8 cellular contexts compared by ENCODE assay signal in the genomic region with DNA sequence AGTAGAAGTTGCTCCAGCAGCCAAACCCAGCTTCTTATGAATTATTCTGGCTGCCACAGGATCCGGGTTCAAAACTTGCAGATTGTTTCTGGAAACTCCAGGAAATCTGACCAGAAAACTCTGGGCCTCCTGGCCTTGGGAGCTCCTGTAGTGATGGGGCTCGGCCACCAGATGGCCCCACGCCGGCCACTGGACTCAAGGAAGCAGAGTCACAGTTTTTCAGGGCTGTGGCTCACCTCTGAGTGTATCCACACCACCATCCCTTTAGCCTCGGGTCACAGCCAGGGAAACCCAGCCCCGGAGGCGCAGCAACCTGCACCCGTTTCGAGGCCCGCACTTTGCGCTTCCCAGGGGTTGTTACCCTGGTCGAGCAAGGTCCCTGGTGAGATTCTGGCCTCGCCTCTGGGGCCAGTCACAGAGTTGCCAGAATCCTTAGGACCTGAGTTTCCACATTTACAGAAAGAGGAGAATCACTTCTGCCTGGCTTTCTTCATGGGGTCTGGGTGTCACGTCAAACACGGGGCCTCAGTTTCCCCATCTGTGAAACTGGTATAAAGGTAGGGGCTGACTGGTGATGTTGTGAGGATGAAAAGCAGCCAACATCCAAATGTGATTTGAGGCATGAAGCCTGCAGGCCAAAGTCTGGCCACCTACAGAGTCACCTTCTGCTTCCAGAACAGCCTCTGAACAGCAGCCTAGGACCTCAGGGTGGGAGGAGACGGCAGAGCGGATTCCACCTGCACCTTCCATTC. TPM values are rescaled to one million over a fixed set of nuclear protein-coding genes. Genes with fewer than 3 reads are reported as not detected.
DNase-seq lines count a peak whose midpoint lies in the region; ATAC-seq and TF ChIP-seq lines count a peak whose summit lies in the region.

No MANE protein-coding gene starts in this region.

- H3K4me1 ChIP-seq in OCI-LY3 (ENCODE audit: low read length) (peaks cover 17% of the 10 kb centered on the region; the same call in 1 of the 2 replicates), osteoblast (ENCODE audit: insufficient read depth, low read length) (peaks cover 36% of the 10 kb centered on the region)

- H3K36me3 Mint-ChIP-seq in activated T-helper 1 cell treated with anti-CD3 and anti-CD28 coated beads, Interleukin-12 subunit alpha, Interleukin-12 subunit beta, Interleukin-2, Interleukin-4 antibody, amounts not matched to agents 30 ng/mL and 10 ng/mL and 1 ng/mL, durations not matched to agents 14 hours and 24 hours and 36 hours (ENCODE audit: low read depth), result no peaks in the 10 kb centered on the region

- H2AFZ ChIP-seq in OCI-LY3 (ENCODE audit: low read depth, low read length) (0 out of 2 replicates have a peak overlapping the region, but pooled peaks have one; percentile 36), osteoblast (ENCODE audit: low read length) (peak overlapping the region; percentile 52)

- H3K79me2 ChIP-seq in OCI-LY3 (ENCODE audit: low read length) (no peaks in the 10 kb centered on the region), osteoblast (ENCODE audit: insufficient read depth, low read length) (no peaks in the 10 kb centered on the region)

- H3K27ac Mint-ChIP-seq in activated T-helper 1 cell treated with anti-CD3 and anti-CD28 coated beads, Interleukin-12 subunit alpha, Interleukin-12 subunit beta, Interleukin-2, Interleukin-4 antibody, amounts not matched to agents 30 ng/mL and 10 ng/mL and 1 ng/mL, durations not matched to agents 14 hours and 24 hours and 36 hours, result no peak overlapping the region

- no peaks in the 10 kb centered on the region for H4K20me1 ChIP-seq in OCI-LY3 (ENCODE audit: insufficient read depth, low read length)
- H4K20me1 ChIP-seq in osteoblast (ENCODE audit: insufficient read depth, low read length), result no peaks in the 10 kb centered on the region

- DNase-seq in BJ (ENCODE audit: low read depth) (no peak), GM19240 (ENCODE audit: insufficient read length, low spot score) (peak; percentile 64), globus pallidus (ENCODE audit: low spot score) (peak; percentile 20), osteoblast (ENCODE audit: insufficient read length, low spot score, missing footprints) (peak; percentile 96)
- peak; percentile 31 for DNase-seq in activated T-helper 1 cell treated with anti-CD3 and anti-CD28 coated beads, Interleukin-12 subunit alpha, Interleukin-12 subunit beta, Interleukin-2, Interleukin-4 antibody, amounts not matched to agents 30 ng/mL and 10 ng/mL and 1 ng/mL, durations not matched to agents 14 hours and 24 hours and 36 hours (ENCODE audit: low spot score)

- no peaks in the 10 kb centered on the region for H3K9me3 Mint-ChIP-seq in activated T-helper 1 cell treated with anti-CD3 and anti-CD28 coated beads, Interleukin-12 subunit alpha, Interleukin-12 subunit beta, Interleukin-2, Interleukin-4 antibody, amounts not matched to agents 30 ng/mL and 10 ng/mL and 1 ng/mL, durations not matched to agents 14 hours and 24 hours and 36 hours

- ATAC-seq in GM19455 (IDR thresholded peaks at IDR 0.05; ENCODE audit: unreplicated experiment) (no peak), HG03045 (IDR thresholded peaks at IDR 0.05; ENCODE audit: unreplicated experiment) (no peak)

- no peak overlapping the region for H3K4me3 ChIP-seq in BJ (ENCODE audit: low read depth, low read length)
- no peak overlapping the region for H3K4me3 ChIP-seq in OCI-LY3 (ENCODE audit: low read length)
- H3K4me3 ChIP-seq in osteoblast (ENCODE audit: insufficient read depth, low read length), result no peak overlapping the region

- H3K27ac ChIP-seq in OCI-LY3 (ENCODE audit: low read length), result no peak overlapping the region
- no peak overlapping the region for H3K27ac ChIP-seq in osteoblast (ENCODE audit: low read depth, low read length)

- H3K9me3 ChIP-seq in OCI-LY3 (ENCODE audit: insufficient read depth, low read length) (no peaks in the 10 kb centered on the region), osteoblast (ENCODE audit: low read depth, low read length) (no peaks in the 10 kb centered on the region)

- CTCF ChIA-PET in BJ (lab: Yijun Ruan, JAX), result interaction anchor here (0.7 to 4.6 kb wide), 34 partner anchors 8 to 320 kb away, joined by 3 to 42 read pairs (median 4); a partner anchor contains a TSS

- POLR2A ChIA-PET in BJ (lab: Charles Lee), result no interaction called here

- no peaks in the 10 kb centered on the region for H3K4me1 Mint-ChIP-seq in activated T-helper 1 cell treated with anti-CD3 and anti-CD28 coated beads, Interleukin-12 subunit alpha, Interleukin-12 subunit beta, Interleukin-2, Interleukin-4 antibody, amounts not matched to agents 30 ng/mL and 10 ng/mL and 1 ng/mL, durations not matched to agents 14 hours and 24 hours and 36 hours (ENCODE audit: low read depth)

- H3K36me3 ChIP-seq in BJ (ENCODE audit: control insufficient read depth, insufficient read depth, low read length), result no peaks in the 10 kb centered on the region
- no peaks in the 10 kb centered on the region for H3K36me3 ChIP-seq in OCI-LY3 (replicated peaks; ENCODE audit: low read depth, low read length)
- no peaks in the 10 kb centered on the region for H3K36me3 ChIP-seq in osteoblast (ENCODE audit: insufficient read depth, low read length)

- no peak overlapping the region for H3K4me3 Mint-ChIP-seq in activated T-helper 1 cell treated with anti-CD3 and anti-CD28 coated beads, Interleukin-12 subunit alpha, Interleukin-12 subunit beta, Interleukin-2, Interleukin-4 antibody, amounts not matched to agents 30 ng/mL and 10 ng/mL and 1 ng/mL, durations not matched to agents 14 hours and 24 hours and 36 hours

- H3K27me3 Mint-ChIP-seq in activated T-helper 1 cell treated with anti-CD3 and anti-CD28 coated beads, Interleukin-12 subunit alpha, Interleukin-12 subunit beta, Interleukin-2, Interleukin-4 antibody, amounts not matched to agents 30 ng/mL and 10 ng/mL and 1 ng/mL, durations not matched to agents 14 hours and 24 hours and 36 hours (ENCODE audit: insufficient read depth), result peaks cover 19% of the 10 kb centered on the region

- intact Hi-C loops in activated T-helper 1 cell treated with anti-CD3 and anti-CD28 coated beads, Interleukin-12 subunit alpha, Interleukin-12 subunit beta, Interleukin-2, Interleukin-4 antibody, amounts not matched to agents 30 ng/mL and 10 ng/mL and 1 ng/mL, durations not matched to agents 14 hours and 24 hours and 36 hours (cut with micrococcal nuclease), result loop anchor here (1.0 to 2.0 kb wide), 3 partner anchors 83 to 232 kb away; a partner anchor contains a TSS

- H3K27me3 ChIP-seq in BJ (ENCODE audit: control insufficient read depth, insufficient read depth, low read length), result no peaks in the 10 kb centered on the region
- H3K27me3 ChIP-seq in OCI-LY3 (ENCODE audit: low read depth, low read length), result peaks cover 6% of the 10 kb centered on the region
- H3K27me3 ChIP-seq in osteoblast (ENCODE audit: insufficient read depth, low read length), result no peaks in the 10 kb centered on the region

- H3K9ac ChIP-seq in OCI-LY3 (ENCODE audit: low read length), result no peak overlapping the region

- TF ChIP-seq CTCF in BJ (IDR thresholded peaks at IDR 0.05; ENCODE audit: insufficient read depth, low read depth, low read length) (peak; percentile 94), OCI-LY3 (IDR thresholded peaks at IDR 0.05; ENCODE audit: low read depth, low read length) (peak; percentile 89), osteoblast (IDR thresholded peaks at IDR 0.05; ENCODE audit: extremely low read depth, low read depth, low read length) (peak; percentile 93)

- H3K4me2 ChIP-seq in OCI-LY3 (ENCODE audit: low read length) (no peak overlapping the region), osteoblast (ENCODE audit: insufficient read depth, low read length) (no peak overlapping the region)

RNA-seq across cellular contexts. Expression of a gene that starts 53.5 kb away (rescaled TPM):
- polyA plus RNA-seq in BJ (2011; rRNA removed), result 0.17 and 0.25 TPM in 2 replicates
- 0.24 TPM in 1 of 2 replicates, not detected in the other for polyA minus RNA-seq in BJ (2011; rRNA and poly(A)+ RNA removed)
- total RNA-seq in activated T-helper 1 cell treated with anti-CD3 and anti-CD28 coated beads, Interleukin-12 subunit alpha, Interleukin-12 subunit beta, Interleukin-2, Interleukin-4 antibody, amounts not matched to agents 30 ng/mL and 10 ng/mL and 1 ng/mL, durations not matched to agents 14 hours and 24 hours and 36 hours, result not detected in 2 replicates
- total RNA-seq in osteoblast, result 1.2 and 1.4 TPM in 2 replicates
